In the genomic region with DNA sequence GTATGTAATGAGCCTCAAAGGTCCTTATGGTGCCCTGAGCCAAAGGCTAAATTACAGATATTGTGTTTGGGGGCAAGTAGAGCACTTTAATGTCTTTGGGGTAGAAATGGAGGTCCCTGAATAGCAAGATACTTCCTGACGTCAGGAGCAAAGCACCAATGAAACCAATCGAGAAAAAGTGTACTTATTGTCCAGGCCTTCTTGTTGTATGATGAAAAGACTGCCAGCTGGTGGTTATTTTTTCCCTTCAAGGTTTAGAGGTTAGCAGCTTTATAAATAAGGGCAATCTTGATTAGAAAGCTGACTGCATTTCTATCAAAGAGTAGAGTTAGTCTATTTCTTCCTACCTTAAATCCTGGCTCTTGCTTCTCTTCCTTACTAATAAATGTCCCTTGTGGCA, we compare ENCODE assay signal across 8 cellular contexts.
DNase-seq lines count a peak whose midpoint lies in the region; ATAC-seq and TF ChIP-seq lines count a peak whose summit lies in the region.

No MANE protein-coding gene starts in this region.

- H3K27ac Mint-ChIP-seq in nephron: peak overlapping the region; percentile 31 to 75 (median 36)

- ATAC-seq in HG03378 (IDR thresholded peaks at IDR 0.05; ENCODE audit: unreplicated experiment) (peak; percentile 40), left colon (no peak), GM19324 (IDR thresholded peaks at IDR 0.05; ENCODE audit: low FRiP score, unreplicated experiment) (no peak)

- peaks cover 17% of the 10 kb centered on the region for H3K4me1 Mint-ChIP-seq in nephron

- in situ Hi-C loops in astrocyte of the spinal cord (cut with HindIII; ENCODE audit: low sequenced_read_pairs): no loop called here

- H3K27me3 Mint-ChIP-seq in nephron (ENCODE audit: low read depth): no peaks in the 10 kb centered on the region

- peak; percentile 30 for DNase-seq in DMS114 treated with DMSO at 0.1 percent for 48 hours (lab: John Stamatoyannopoulos, UW; ENCODE audit: unreplicated experiment)
- no peak for DNase-seq in astrocyte of the spinal cord (ENCODE audit: low read depth, low spot score)
- no peak for DNase-seq in left colon
- DNase-seq in activated gamma-delta T cell treated with Interleukin-2 at 50 U/mL for 16 hours: no peak
- DNase-seq in SKM-1 (lab: John Stamatoyannopoulos, UW; ENCODE audit: unreplicated experiment): no peak

- TF ChIP-seq CTCF in astrocyte of the spinal cord (IDR thresholded peaks at IDR 0.05; ENCODE audit: low read depth, low read length) (no peak), nephron (IDR thresholded peaks at IDR 0.05; ENCODE audit: unreplicated experiment in 3 of 3) (no peak)

- peaks cover 8% of the 10 kb centered on the region for H3K9me3 Mint-ChIP-seq in nephron

- H3K4me3 ChIP-seq in astrocyte of the spinal cord (ENCODE audit: low read depth, low read length): peak overlapping the region; percentile 30

- no peak overlapping the region for H3K4me3 Mint-ChIP-seq in nephron

- H3K36me3 Mint-ChIP-seq in nephron (ENCODE audit: low read depth): no peaks in the 10 kb centered on the region

- intact Hi-C loops in left colon (cut with DNase I, micrococcal nuclease): no loop called here
